1 cellular context compared by ENCODE assay signal in the genomic region with DNA sequence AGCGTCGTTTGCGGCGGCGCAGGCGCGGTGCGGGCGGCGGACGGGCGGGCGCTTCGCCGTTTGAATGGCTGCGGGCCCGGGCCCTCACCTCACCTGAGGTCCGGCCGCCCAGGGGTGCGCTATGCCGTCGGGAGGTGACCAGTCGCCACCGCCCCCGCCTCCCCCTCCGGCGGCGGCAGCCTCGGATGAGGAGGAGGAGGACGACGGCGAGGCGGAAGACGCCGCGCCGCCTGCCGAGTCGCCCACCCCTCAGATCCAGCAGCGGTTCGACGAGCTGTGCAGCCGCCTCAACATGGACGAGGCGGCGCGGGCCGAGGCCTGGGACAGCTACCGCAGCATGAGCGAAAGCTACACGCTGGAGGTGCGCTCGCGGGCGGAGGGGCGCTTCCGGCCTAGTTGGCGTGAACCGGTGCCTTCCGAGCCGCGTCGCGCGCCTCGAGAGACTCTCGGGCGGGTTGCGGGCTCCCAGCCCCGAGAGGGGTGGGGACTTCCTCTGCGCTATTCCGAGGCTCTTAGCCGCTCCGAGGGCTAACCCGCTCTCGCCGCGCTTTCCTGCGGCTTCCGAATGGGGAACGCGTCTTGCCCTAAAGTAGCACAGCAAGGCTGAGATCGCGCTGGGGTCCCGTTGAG.
A peak's percentile ranks its signal among the peaks of the same experiment; 100 is the strongest.
TF ChIP-seq lines count a peak whose summit lies in the region.

A gene with protein sequence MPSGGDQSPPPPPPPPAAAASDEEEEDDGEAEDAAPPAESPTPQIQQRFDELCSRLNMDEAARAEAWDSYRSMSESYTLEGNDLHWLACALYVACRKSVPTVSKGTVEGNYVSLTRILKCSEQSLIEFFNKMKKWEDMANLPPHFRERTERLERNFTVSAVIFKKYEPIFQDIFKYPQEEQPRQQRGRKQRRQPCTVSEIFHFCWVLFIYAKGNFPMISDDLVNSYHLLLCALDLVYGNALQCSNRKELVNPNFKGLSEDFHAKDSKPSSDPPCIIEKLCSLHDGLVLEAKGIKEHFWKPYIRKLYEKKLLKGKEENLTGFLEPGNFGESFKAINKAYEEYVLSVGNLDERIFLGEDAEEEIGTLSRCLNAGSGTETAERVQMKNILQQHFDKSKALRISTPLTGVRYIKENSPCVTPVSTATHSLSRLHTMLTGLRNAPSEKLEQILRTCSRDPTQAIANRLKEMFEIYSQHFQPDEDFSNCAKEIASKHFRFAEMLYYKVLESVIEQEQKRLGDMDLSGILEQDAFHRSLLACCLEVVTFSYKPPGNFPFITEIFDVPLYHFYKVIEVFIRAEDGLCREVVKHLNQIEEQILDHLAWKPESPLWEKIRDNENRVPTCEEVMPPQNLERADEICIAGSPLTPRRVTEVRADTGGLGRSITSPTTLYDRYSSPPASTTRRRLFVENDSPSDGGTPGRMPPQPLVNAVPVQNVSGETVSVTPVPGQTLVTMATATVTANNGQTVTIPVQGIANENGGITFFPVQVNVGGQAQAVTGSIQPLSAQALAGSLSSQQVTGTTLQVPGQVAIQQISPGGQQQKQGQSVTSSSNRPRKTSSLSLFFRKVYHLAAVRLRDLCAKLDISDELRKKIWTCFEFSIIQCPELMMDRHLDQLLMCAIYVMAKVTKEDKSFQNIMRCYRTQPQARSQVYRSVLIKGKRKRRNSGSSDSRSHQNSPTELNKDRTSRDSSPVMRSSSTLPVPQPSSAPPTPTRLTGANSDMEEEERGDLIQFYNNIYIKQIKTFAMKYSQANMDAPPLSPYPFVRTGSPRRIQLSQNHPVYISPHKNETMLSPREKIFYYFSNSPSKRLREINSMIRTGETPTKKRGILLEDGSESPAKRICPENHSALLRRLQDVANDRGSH (plus strand): TSS at position 36 of the 630 bp plus-strand sequence. CDS start 86 bp downstream, at position 122.

TF ChIP-seq in HepG2, 621 proteins besides CTCF, POLR2A, EP300 and RAD21 (continued from another document and continues in another):
- TF ChIP-seq, protein P1, sequence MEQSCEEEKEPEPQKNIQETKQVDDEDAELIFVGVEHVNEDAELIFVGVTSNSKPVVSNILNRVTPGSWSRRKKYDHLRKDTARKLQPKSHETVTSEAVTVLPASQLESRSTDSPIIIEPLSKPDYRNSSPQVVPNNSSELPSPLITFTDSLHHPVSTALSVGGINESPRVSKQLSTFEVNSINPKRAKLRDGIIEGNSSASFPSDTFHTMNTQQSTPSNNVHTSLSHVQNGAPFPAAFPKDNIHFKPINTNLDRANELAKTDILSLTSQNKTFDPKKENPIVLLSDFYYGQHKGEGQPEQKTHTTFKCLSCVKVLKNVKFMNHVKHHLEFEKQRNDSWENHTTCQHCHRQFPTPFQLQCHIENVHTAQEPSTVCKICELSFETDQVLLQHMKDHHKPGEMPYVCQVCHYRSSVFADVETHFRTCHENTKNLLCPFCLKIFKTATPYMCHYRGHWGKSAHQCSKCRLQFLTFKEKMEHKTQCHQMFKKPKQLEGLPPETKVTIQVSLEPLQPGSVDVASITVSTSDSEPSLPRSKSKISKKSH (CRISPR knock-in tag; IDR thresholded peaks at IDR 0.05; ENCODE audit: borderline replicate concordance), result no peak; the same call in 1 of the 2 replicates
- TF ChIP-seq TP53 (CRISPR knock-in tag; conservative IDR thresholded peaks at IDR 0.05), result peak; percentile 46; the same call in 1 of the 2 replicates
- peak; percentile 74; the same call in 1 of the 2 replicates for TF ChIP-seq RNF2 (conservative IDR thresholded peaks at IDR 0.05; ENCODE audit: low read depth)
- TF ChIP-seq ZNF556 (CRISPR knock-in tag; IDR thresholded peaks at IDR 0.05; ENCODE audit: borderline replicate concordance), result peak; percentile 80
- TF ChIP-seq, protein P2, sequence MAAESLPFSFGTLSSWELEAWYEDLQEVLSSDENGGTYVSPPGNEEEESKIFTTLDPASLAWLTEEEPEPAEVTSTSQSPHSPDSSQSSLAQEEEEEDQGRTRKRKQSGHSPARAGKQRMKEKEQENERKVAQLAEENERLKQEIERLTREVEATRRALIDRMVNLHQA (CRISPR knock-in tag; IDR thresholded peaks at IDR 0.05), result no peak
- no peak; the same call in 1 of the 2 replicates for TF ChIP-seq ELF1 (CRISPR knock-in tag; IDR thresholded peaks at IDR 0.05)
- TF ChIP-seq MIXL1 (CRISPR knock-in tag; IDR thresholded peaks at IDR 0.05), result peak; percentile 4; the same call in 1 of the 2 replicates
- 0 out of 2 replicates have a peak, but pooled peaks have one; percentile 12 for TF ChIP-seq HNRNPL (IDR thresholded peaks at IDR 0.05; ENCODE audit: low read depth, low read length)
- peak; percentile 71 for TF ChIP-seq MYC (CRISPR knock-in tag; IDR thresholded peaks at IDR 0.05; ENCODE audit: borderline replicate concordance)
- TF ChIP-seq, protein P3, sequence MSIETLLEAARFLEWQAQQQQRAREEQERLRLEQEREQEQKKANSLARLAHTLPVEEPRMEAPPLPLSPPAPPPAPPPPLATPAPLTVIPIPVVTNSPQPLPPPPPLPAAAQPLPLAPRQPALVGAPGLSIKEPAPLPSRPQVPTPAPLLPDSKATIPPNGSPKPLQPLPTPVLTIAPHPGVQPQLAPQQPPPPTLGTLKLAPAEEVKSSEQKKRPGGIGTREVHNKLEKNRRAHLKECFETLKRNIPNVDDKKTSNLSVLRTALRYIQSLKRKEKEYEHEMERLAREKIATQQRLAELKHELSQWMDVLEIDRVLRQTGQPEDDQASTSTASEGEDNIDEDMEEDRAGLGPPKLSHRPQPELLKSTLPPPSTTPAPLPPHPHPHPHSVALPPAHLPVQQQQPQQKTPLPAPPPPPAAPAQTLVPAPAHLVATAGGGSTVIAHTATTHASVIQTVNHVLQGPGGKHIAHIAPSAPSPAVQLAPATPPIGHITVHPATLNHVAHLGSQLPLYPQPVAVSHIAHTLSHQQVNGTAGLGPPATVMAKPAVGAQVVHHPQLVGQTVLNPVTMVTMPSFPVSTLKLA (IDR thresholded peaks at IDR 0.05), result no peak
- no peak for TF ChIP-seq TOPORS (CRISPR knock-in tag; IDR thresholded peaks at IDR 0.05)
- peak; percentile 77; the same call in 1 of the 2 replicates for TF ChIP-seq GLI4 (CRISPR knock-in tag; IDR thresholded peaks at IDR 0.05; ENCODE audit: borderline replicate concordance)
- peak; percentile 90; the same call in 1 of the 2 replicates for TF ChIP-seq SMAD1 (CRISPR knock-in tag; IDR thresholded peaks at IDR 0.05; ENCODE audit: borderline replicate concordance, low read depth)
- 0 out of 2 replicates have a peak, but pooled peaks have one; percentile 29 for TF ChIP-seq ZNF780A (CRISPR knock-in tag; IDR thresholded peaks at IDR 0.05)
- no peak for TF ChIP-seq SKI (IDR thresholded peaks at IDR 0.05; ENCODE audit: partially characterized antibody)
- TF ChIP-seq ZNF816 (CRISPR knock-in tag; IDR thresholded peaks at IDR 0.05; ENCODE audit: borderline replicate concordance), result no peak
- TF ChIP-seq MTF2 (CRISPR knock-in tag; IDR thresholded peaks at IDR 0.05; ENCODE audit: borderline replicate concordance), result peak; percentile 88; the same call in 1 of the 2 replicates
- TF ChIP-seq, protein P4, sequence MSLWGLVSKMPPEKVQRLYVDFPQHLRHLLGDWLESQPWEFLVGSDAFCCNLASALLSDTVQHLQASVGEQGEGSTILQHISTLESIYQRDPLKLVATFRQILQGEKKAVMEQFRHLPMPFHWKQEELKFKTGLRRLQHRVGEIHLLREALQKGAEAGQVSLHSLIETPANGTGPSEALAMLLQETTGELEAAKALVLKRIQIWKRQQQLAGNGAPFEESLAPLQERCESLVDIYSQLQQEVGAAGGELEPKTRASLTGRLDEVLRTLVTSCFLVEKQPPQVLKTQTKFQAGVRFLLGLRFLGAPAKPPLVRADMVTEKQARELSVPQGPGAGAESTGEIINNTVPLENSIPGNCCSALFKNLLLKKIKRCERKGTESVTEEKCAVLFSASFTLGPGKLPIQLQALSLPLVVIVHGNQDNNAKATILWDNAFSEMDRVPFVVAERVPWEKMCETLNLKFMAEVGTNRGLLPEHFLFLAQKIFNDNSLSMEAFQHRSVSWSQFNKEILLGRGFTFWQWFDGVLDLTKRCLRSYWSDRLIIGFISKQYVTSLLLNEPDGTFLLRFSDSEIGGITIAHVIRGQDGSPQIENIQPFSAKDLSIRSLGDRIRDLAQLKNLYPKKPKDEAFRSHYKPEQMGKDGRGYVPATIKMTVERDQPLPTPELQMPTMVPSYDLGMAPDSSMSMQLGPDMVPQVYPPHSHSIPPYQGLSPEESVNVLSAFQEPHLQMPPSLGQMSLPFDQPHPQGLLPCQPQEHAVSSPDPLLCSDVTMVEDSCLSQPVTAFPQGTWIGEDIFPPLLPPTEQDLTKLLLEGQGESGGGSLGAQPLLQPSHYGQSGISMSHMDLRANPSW (CRISPR knock-in tag; IDR thresholded peaks at IDR 0.05; ENCODE audit: borderline replicate concordance), result no peak
- TF ChIP-seq ZFP82 (CRISPR knock-in tag; IDR thresholded peaks at IDR 0.05; ENCODE audit: borderline replicate concordance), result no peak
- peak; percentile 98 for TF ChIP-seq RBFOX2 (IDR thresholded peaks at IDR 0.05; ENCODE audit: low read depth, low read length)
- TF ChIP-seq ZNF713 (CRISPR knock-in tag; IDR thresholded peaks at IDR 0.05), result 0 out of 2 replicates have a peak, but pooled peaks have one; percentile 22
- TF ChIP-seq PCBP2 (optimal IDR thresholded peaks at IDR 0.05; ENCODE audit: low read depth, low read length, poor library complexity, severe bottlenecking), result no peak
- peak; percentile 87 for TF ChIP-seq CBFB (CRISPR knock-in tag; IDR thresholded peaks at IDR 0.05)
- peak; percentile 99 for TF ChIP-seq ZNF777 (CRISPR knock-in tag; IDR thresholded peaks at IDR 0.05)
- TF ChIP-seq, protein P5, sequence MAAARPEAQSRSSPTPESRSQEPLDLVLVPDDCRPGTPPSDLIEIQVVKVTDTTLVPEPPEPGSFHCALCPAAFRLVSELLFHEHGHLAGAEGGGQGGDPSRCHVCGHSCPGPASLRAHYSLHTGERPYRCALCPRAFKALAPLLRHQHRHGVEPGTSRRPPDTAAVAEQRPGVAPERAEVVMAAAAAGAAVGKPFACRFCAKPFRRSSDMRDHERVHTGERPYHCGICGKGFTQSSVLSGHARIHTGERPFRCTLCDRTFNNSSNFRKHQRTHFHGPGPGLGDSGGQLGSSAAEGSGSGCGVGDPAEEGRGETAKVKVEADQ (CRISPR knock-in tag; IDR thresholded peaks at IDR 0.05; ENCODE audit: borderline replicate concordance), result peak; percentile 96
- peak; percentile 36; the same call in 1 of the 2 replicates for TF ChIP-seq MYNN (CRISPR knock-in tag; IDR thresholded peaks at IDR 0.05; ENCODE audit: low read depth)
- TF ChIP-seq, protein P6, sequence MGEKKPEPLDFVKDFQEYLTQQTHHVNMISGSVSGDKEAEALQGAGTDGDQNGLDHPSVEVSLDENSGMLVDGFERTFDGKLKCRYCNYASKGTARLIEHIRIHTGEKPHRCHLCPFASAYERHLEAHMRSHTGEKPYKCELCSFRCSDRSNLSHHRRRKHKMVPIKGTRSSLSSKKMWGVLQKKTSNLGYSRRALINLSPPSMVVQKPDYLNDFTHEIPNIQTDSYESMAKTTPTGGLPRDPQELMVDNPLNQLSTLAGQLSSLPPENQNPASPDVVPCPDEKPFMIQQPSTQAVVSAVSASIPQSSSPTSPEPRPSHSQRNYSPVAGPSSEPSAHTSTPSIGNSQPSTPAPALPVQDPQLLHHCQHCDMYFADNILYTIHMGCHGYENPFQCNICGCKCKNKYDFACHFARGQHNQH (CRISPR knock-in tag; IDR thresholded peaks at IDR 0.05), result peak; percentile 38; the same call in 1 of the 2 replicates
- TF ChIP-seq ZNF383 (CRISPR knock-in tag; IDR thresholded peaks at IDR 0.05; ENCODE audit: borderline replicate concordance), result peak; percentile 86; the same call in 1 of the 2 replicates
- TF ChIP-seq, protein P7, sequence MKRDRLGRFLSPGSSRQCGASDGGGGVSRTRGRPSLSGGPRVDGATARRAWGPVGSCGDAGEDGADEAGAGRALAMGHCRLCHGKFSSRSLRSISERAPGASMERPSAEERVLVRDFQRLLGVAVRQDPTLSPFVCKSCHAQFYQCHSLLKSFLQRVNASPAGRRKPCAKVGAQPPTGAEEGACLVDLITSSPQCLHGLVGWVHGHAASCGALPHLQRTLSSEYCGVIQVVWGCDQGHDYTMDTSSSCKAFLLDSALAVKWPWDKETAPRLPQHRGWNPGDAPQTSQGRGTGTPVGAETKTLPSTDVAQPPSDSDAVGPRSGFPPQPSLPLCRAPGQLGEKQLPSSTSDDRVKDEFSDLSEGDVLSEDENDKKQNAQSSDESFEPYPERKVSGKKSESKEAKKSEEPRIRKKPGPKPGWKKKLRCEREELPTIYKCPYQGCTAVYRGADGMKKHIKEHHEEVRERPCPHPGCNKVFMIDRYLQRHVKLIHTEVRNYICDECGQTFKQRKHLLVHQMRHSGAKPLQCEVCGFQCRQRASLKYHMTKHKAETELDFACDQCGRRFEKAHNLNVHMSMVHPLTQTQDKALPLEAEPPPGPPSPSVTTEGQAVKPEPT (CRISPR knock-in tag; IDR thresholded peaks at IDR 0.05; ENCODE audit: low read depth), result peak; percentile 55; the same call in 1 of the 2 replicates
- TF ChIP-seq JUN (CRISPR knock-in tag; IDR thresholded peaks at IDR 0.05), result peak; percentile 75
- 0 out of 2 replicates have a peak, but pooled peaks have one; percentile 78 for TF ChIP-seq ZNF570 (CRISPR knock-in tag; IDR thresholded peaks at IDR 0.05; ENCODE audit: borderline replicate concordance)
- TF ChIP-seq KDM2A (CRISPR knock-in tag; IDR thresholded peaks at IDR 0.05; ENCODE audit: borderline replicate concordance, low read depth), result peak; percentile 87
- TF ChIP-seq, protein P8, sequence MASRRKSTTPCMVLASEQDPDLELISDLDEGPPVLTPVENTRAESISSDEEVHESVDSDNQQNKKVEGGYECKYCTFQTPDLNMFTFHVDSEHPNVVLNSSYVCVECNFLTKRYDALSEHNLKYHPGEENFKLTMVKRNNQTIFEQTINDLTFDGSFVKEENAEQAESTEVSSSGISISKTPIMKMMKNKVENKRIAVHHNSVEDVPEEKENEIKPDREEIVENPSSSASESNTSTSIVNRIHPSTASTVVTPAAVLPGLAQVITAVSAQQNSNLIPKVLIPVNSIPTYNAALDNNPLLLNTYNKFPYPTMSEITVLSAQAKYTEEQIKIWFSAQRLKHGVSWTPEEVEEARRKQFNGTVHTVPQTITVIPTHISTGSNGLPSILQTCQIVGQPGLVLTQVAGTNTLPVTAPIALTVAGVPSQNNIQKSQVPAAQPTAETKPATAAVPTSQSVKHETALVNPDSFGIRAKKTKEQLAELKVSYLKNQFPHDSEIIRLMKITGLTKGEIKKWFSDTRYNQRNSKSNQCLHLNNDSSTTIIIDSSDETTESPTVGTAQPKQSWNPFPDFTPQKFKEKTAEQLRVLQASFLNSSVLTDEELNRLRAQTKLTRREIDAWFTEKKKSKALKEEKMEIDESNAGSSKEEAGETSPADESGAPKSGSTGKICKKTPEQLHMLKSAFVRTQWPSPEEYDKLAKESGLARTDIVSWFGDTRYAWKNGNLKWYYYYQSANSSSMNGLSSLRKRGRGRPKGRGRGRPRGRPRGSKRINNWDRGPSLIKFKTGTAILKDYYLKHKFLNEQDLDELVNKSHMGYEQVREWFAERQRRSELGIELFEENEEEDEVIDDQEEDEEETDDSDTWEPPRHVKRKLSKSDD (CRISPR knock-in tag; IDR thresholded peaks at IDR 0.05; ENCODE audit: low read depth), result no peak; the same call in 1 of the 2 replicates
- TF ChIP-seq ZNF431 (CRISPR knock-in tag; IDR thresholded peaks at IDR 0.05; ENCODE audit: borderline replicate concordance, low read depth), result peak; percentile 22; the same call in 1 of the 2 replicates
- peak; percentile 68; the same call in 1 of the 2 replicates for TF ChIP-seq ZC3H4 (CRISPR knock-in tag; IDR thresholded peaks at IDR 0.05; ENCODE audit: borderline replicate concordance)
- peak; percentile 7; the same call in 1 of the 2 replicates for TF ChIP-seq MTA3 (CRISPR knock-in tag; IDR thresholded peaks at IDR 0.05)
- TF ChIP-seq, protein P9, sequence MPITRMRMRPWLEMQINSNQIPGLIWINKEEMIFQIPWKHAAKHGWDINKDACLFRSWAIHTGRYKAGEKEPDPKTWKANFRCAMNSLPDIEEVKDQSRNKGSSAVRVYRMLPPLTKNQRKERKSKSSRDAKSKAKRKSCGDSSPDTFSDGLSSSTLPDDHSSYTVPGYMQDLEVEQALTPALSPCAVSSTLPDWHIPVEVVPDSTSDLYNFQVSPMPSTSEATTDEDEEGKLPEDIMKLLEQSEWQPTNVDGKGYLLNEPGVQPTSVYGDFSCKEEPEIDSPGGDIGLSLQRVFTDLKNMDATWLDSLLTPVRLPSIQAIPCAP (CRISPR knock-in tag; IDR thresholded peaks at IDR 0.05; ENCODE audit: low read depth), result peak; percentile 83; the same call in 1 of the 2 replicates
- TF ChIP-seq POLR2G (IDR thresholded peaks at IDR 0.05; ENCODE audit: low read depth, low read length), result peak; percentile 83
